ENCODE assay signal across 27 cellular contexts in genomic region chr13:93320942-93321341, GRCh38.
DNase-seq lines count a peak whose midpoint lies in the region; ATAC-seq, FAIRE-seq and TF ChIP-seq lines count a peak whose summit lies in the region.
"Had no signal": no experiment of that assay in that cellular context is flagged by ENCODE, and none has a peak within 500 bp of the region (broad histone marks: within the 10 kb centered on the region; RNA-seq: fewer than 3 reads in every experiment).

No MANE protein-coding gene starts in this region.

- no peak overlapping the region for H2BK15ac ChIP-seq in H9 (ENCODE audit: low read depth, low read length)

- H3K27ac Mint-ChIP-seq in H9: peak overlapping the region in 2 of 3 experiments; percentile 20 to 42; a peak in 3 of 7 replicates
- H3K27ac Mint-ChIP-seq: activated B cell treated with CpG ODN at 0.5 μM for 24 hours; activated naive CD4-positive, alpha-beta T cell treated with anti-CD3 and anti-CD28 coated beads, Interleukin-2, amount 10 ng/mL, durations not matched to agents 7 days and 5 days; natural killer cell had no signal

- 26% methylated on average over 3 of the region's 3 CpGs for WGBS in A549 (ENCODE audit: missing lambda C conversion rate)
- WGBS in H9 (ENCODE audit: extremely low coverage, insufficient read length, low lambda C conversion rate): no CpG with 5 or more reads among the region's 3 CpGs
- WGBS in lower leg skin, 2 donors: 84 to 87% methylated on average over 3 of the region's 3 CpGs

- no peaks in the 10 kb centered on the region for H4K20me1 ChIP-seq in H9 (ENCODE audit: control insufficient read depth, insufficient read depth, insufficient read length)

- TF ChIP-seq POLR2A in A549 (IDR thresholded peaks at IDR 0.05; ENCODE audit: low read length): no peak
- no peak for TF ChIP-seq POLR2A in lower leg skin (IDR thresholded peaks at IDR 0.05)

- no peak for TF ChIP-seq RAD21 in A549 (conservative IDR thresholded peaks at IDR 0.05 in 1 of 2, IDR thresholded peaks at IDR 0.05 in 1 of 2)

- no peak overlapping the region for H3K4me3 Mint-ChIP-seq in H9
- H3K4me3 Mint-ChIP-seq: activated B cell treated with CpG ODN at 0.5 μM for 24 hours; activated naive CD4-positive, alpha-beta T cell treated with anti-CD3 and anti-CD28 coated beads, Interleukin-2, amount 10 ng/mL, durations not matched to agents 7 days and 5 days; natural killer cell had no signal

- no peak overlapping the region for H2BK20ac ChIP-seq in H9 (ENCODE audit: low read depth, low read length, poor library complexity, severe bottlenecking)

- no peak overlapping the region for H3T11ph ChIP-seq in H9 (ENCODE audit: low read length)

- H3K36me3 ChIP-seq in SJCRH30: no peaks in the 10 kb centered on the region
- H3K36me3 ChIP-seq: BE2C, Peyer's patch, stomach, tibial nerve had no signal

- H3K9ac ChIP-seq in H9 (ENCODE audit: extremely low read depth, insufficient read length, low read length): no peak overlapping the region

- H4K91ac ChIP-seq in H9 (ENCODE audit: insufficient read length, low read depth, low read length): no peak overlapping the region

- no peak overlapping the region for H2AK5ac ChIP-seq in H9 (ENCODE audit: insufficient read length, low read length)

- POLR2A ChIA-PET in A549 (lab: Yijun Ruan, JAX): no interaction called here

- intact Hi-C loops in lower leg skin (cut with DNase I; ENCODE audit: low total_unique reads): no loop called here

- CTCF ChIA-PET in A549 (lab: Yijun Ruan, JAX): no interaction called here

- TF ChIP-seq CTCF in A549 (IDR thresholded peaks at IDR 0.05): no peak
- no peak for TF ChIP-seq CTCF in H9 (conservative IDR thresholded peaks at IDR 0.05)
- no peak for TF ChIP-seq CTCF in astrocyte of the spinal cord (IDR thresholded peaks at IDR 0.05; ENCODE audit: low read depth, low read length)
- no peak for TF ChIP-seq CTCF in fibroblast of the aortic adventitia (IDR thresholded peaks at IDR 0.05; ENCODE audit: insufficient read depth, low read length)
- TF ChIP-seq CTCF in lower leg skin (IDR thresholded peaks at IDR 0.05): no peak

- no peak overlapping the region for H4K8ac ChIP-seq in H9 (replicated peaks; ENCODE audit: insufficient read length, low read depth, low read length)

- no peak overlapping the region for H3K4ac ChIP-seq in H9 (ENCODE audit: low read depth, low read length)

- peaks cover 58 to 59% of the 10 kb centered on the region in 2 experiments for H3K4me1 Mint-ChIP-seq in H9
- H3K4me1 Mint-ChIP-seq: activated B cell treated with CpG ODN at 0.5 μM for 24 hours; activated naive CD4-positive, alpha-beta T cell treated with anti-CD3 and anti-CD28 coated beads, Interleukin-2, amount 10 ng/mL, durations not matched to agents 7 days and 5 days; natural killer cell had no signal

- no peak overlapping the region for H3K18ac ChIP-seq in H9 (ENCODE audit: insufficient read length, low read depth, low read length)

- H3K27me3 Mint-ChIP-seq in H9 (ENCODE audit: low read depth): no peaks in the 10 kb centered on the region
- H3K27me3 Mint-ChIP-seq: activated B cell treated with CpG ODN at 0.5 μM for 24 hours; activated naive CD4-positive, alpha-beta T cell treated with anti-CD3 and anti-CD28 coated beads, Interleukin-2, amount 10 ng/mL, durations not matched to agents 7 days and 5 days had no signal

- H3K79me2 ChIP-seq in H9 (ENCODE audit: insufficient read depth, low read length): peaks cover 8% of the 10 kb centered on the region; the same call in 1 of the 2 replicates

- no peak overlapping the region for H4K5ac ChIP-seq in H9 (ENCODE audit: insufficient read length, low read depth, low read length)

- no peak overlapping the region for H2AFZ ChIP-seq in H9 (ENCODE audit: low read length)

- H3K9me3 ChIP-seq in A549 (no peaks in the 10 kb centered on the region), H9 (ENCODE audit: control insufficient read depth, low read depth, low read length) (no peaks in the 10 kb centered on the region), SJCRH30 (replicated peaks) (no peaks in the 10 kb centered on the region)
- H3K9me3 ChIP-seq: BE2C, Peyer's patch, tibial nerve had no signal

- no peaks in the 10 kb centered on the region for H3K36me3 Mint-ChIP-seq in H9 (ENCODE audit: insufficient read depth in 1 of 3, low read depth in 3 of 3)
- H3K36me3 Mint-ChIP-seq: activated naive CD4-positive, alpha-beta T cell treated with anti-CD3 and anti-CD28 coated beads, Interleukin-2, amount 10 ng/mL, durations not matched to agents 7 days and 5 days; natural killer cell had no signal

- H3K4me2 ChIP-seq in A549: peak overlapping the region; percentile 44
- H3K4me2 ChIP-seq in H9 (ENCODE audit: insufficient read depth, insufficient read length, low read length): no peak overlapping the region

- in situ Hi-C loops in astrocyte of the spinal cord (cut with HindIII; ENCODE audit: low sequenced_read_pairs): no loop called here

- no peaks in the 10 kb centered on the region for H3K79me1 ChIP-seq in H9 (ENCODE audit: insufficient read depth, low read depth, low read length, poor library complexity, severe bottlenecking)

- H3K27me3 ChIP-seq in H9 (ENCODE audit: insufficient read depth, low read length) (no peaks in the 10 kb centered on the region), SJCRH30 (no peaks in the 10 kb centered on the region)
- H3K27me3 ChIP-seq: BE2C, Peyer's patch, stomach, tibial nerve had no signal

- no peak overlapping the region for H2BK5ac ChIP-seq in H9 (ENCODE audit: insufficient read length, low read length)

- no peak overlapping the region for H2BK120ac ChIP-seq in H9 (ENCODE audit: low read depth, low read length, poor library complexity, severe bottlenecking)

- ATAC-seq in A549 (no peak), GM19351 (IDR thresholded peaks at IDR 0.05; ENCODE audit: unreplicated experiment) (no peak)
- ATAC-seq: left ventricle myocardium superior, natural killer cell had no signal

- H3K27ac ChIP-seq in A549 (peak overlapping the region; percentile 31 to 39; a peak in 2 of 6 replicates), H9 (ENCODE audit: insufficient read length, low read depth, low read length) (no peak overlapping the region), SJCRH30 (no peak overlapping the region)
- H3K27ac ChIP-seq: Peyer's patch, stomach, tibial nerve had no signal

- no peaks in the 10 kb centered on the region for H3K9me3 Mint-ChIP-seq in H9
- H3K9me3 Mint-ChIP-seq: activated naive CD4-positive, alpha-beta T cell treated with anti-CD3 and anti-CD28 coated beads, Interleukin-2, amount 10 ng/mL, durations not matched to agents 7 days and 5 days had no signal

- H3K4me1 ChIP-seq in A549 (0 out of 3 replicates have a peak, but pooled peaks cover 7% of the 10 kb centered on the region), H9 (ENCODE audit: insufficient read depth, low read length) (peaks cover 6% of the 10 kb centered on the region; the same call in 1 of the 2 replicates), SJCRH30 (no peaks in the 10 kb centered on the region)
- H3K4me1 ChIP-seq: Peyer's patch, stomach, tibial nerve had no signal

- no peak for TF ChIP-seq EP300 in A549 (IDR thresholded peaks at IDR 0.05)

- H3K14ac ChIP-seq in H9 (ENCODE audit: insufficient read depth, low read length): no peak overlapping the region

- no peaks in the 10 kb centered on the region for H3K23me2 ChIP-seq in H9 (ENCODE audit: insufficient read length, low read depth, low read length, poor library complexity, severe bottlenecking)

- H3K4me3 ChIP-seq in A549: no peak overlapping the region
- no peak overlapping the region for H3K4me3 ChIP-seq in astrocyte of the spinal cord (ENCODE audit: low read depth, low read length)
- H3K4me3 ChIP-seq in fibroblast of the aortic adventitia (ENCODE audit: low read depth, low read length): no peak overlapping the region
- no peak overlapping the region for H3K4me3 ChIP-seq in lower leg skin (ENCODE audit: low read depth, poor library complexity, severe bottlenecking)
- H3K4me3 ChIP-seq in SJCRH30: no peak overlapping the region
- H3K4me3 ChIP-seq: Peyer's patch, stomach, tibial nerve had no signal

- FAIRE-seq in A549 (lab: Jason Lieb, UNC): no peak
- FAIRE-seq: G401.6, small intestine had no signal

- no peak overlapping the region for H3K56ac ChIP-seq in H9 (ENCODE audit: insufficient read length, low read depth, low read length)

- DNase-seq in A549 (ENCODE audit: low read depth in 1 of 2, low spot score in 1 of 2) (no peak), H9 (no peak), astrocyte of the spinal cord (ENCODE audit: low read depth, low spot score) (peak; percentile 10), fibroblast of the aortic adventitia (ENCODE audit: low read depth) (peak; percentile 74), lower leg skin (ENCODE audit: low spot score in 2 of 2) (no peak), SJCRH30 (no peak)
- no peak for DNase-seq in activated CD8-positive, alpha-beta memory T cell treated with anti-CD3 and anti-CD28 coated beads, Interleukin-2, amount 50 U/mL, for 48 hours
- DNase-seq: activated B cell treated with CpG ODN at 0.5 μM for 24 hours; activated naive CD4-positive, alpha-beta T cell treated with anti-CD3 and anti-CD28 coated beads, Interleukin-2, amount 10 ng/mL, durations not matched to agents 7 days and 5 days; amniotic stem cell; BE2C; caudate nucleus; dermis blood vessel endothelial cell; islet precursor cell; left ventricle myocardium superior; natural killer cell; NCI-H1694; NCI-H2171 treated with DMSO at 0.1 percent for 48 hours; NCI-H526; Peyer's patch; SIG-M5; small intestine; stimulated activated CD4-positive, alpha-beta T cell treated with anti-CD3 and anti-CD28 coated beads, Interleukin-1b, Interleukin-23, amount 100 ng/mL, for 48 hours; stomach had no signal

- no peak overlapping the region for H3K23ac ChIP-seq in H9 (ENCODE audit: insufficient read length, low read depth, low read length)

- H2BK12ac ChIP-seq in H9 (ENCODE audit: insufficient read length, low read depth, low read length): no peak overlapping the region

TF ChIP-seq in A549, 52 proteins besides CTCF, POLR2A, EP300 and RAD21 (continues in another document):
- no peak for TF ChIP-seq CHD4 (IDR thresholded peaks at IDR 0.05; ENCODE audit: borderline replicate concordance)
- TF ChIP-seq MAX (IDR thresholded peaks at IDR 0.05): no peak
- no peak for TF ChIP-seq EHF (CRISPR knock-in tag; IDR thresholded peaks at IDR 0.05)
- no peak for TF ChIP-seq POLR2AphosphoS2 (conservative IDR thresholded peaks at IDR 0.05; ENCODE audit: low read length)
- TF ChIP-seq CBX2 (IDR thresholded peaks at IDR 0.05; ENCODE audit: borderline replicate concordance, low read depth): no peak
- no peak for TF ChIP-seq HOXB13 (CRISPR knock-in tag; IDR thresholded peaks at IDR 0.05; ENCODE audit: low read depth)

Comparison
In these comparisons a context has a peak if more than half of its experiments do, and no peak if none do; other contexts are left out.
1. DNase-seq: peak in astrocyte of the spinal cord (single experiment) and fibroblast of the aortic adventitia (single experiment); none in A549 (0 of 2), H9 (single experiment), lower leg skin (0 of 2), SJCRH30 (0 of 2) and activated CD8-positive, alpha-beta memory T cell treated with anti-CD3 and anti-CD28 coated beads, Interleukin-2, amount 50 U/mL, for 48 hours (single experiment).
2. H3K27ac ChIP-seq: peak in A549 (2 of 2); none in H9 (single experiment) and SJCRH30 (single experiment).